24 cellular contexts compared by ENCODE assay signal in the genomic region with DNA sequence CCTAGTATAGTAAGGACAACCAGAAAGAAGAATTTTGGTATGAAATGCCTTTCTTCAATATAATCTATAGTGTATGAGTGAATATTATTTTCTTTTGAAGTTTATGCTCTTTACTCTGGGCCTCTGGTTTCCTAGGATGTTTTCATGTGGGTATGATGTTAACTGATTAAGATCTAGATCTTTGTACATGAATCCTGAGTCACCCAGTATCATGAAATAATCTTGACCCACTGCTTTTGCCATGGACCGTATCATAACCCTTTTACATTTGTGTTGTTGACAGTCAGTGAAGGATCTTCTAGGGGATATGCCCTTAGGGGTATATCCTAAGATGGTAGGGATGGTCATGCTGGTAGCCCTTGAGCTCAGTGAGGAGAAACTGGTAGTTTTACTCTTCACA.
"Had no signal": no experiment of that assay in that cellular context is flagged by ENCODE, and none has a peak within 500 bp of the region (broad histone marks: within the 10 kb centered on the region; RNA-seq: fewer than 3 reads in every experiment).

No MANE protein-coding gene starts in this region.

- H3K27ac Mint-ChIP-seq: activated CD8-positive, alpha-beta T cell treated with anti-CD3 and anti-CD28 coated beads, Interleukin-2, amount 10 ng/mL, durations not matched to agents 7 days and 5 days; T-helper 1 cell treated with Interleukin-12 subunit alpha and Interleukin-12 subunit beta and Interleukin-4 antibody, amounts not matched to agents 30 μg/mL and 1 μg/mL, for 36 hours had no signal

- H3K27me3 ChIP-seq: brain microvascular endothelial cell, Peyer's patch had no signal

- ATAC-seq: activated CD4-positive, CD25-positive, alpha-beta regulatory T cell treated with anti-CD3 and anti-CD28 coated beads, Interleukin-2, amount 50 U/mL, for 24 hours; activated CD8-positive, alpha-beta T cell treated with anti-CD3 and anti-CD28 coated beads, Interleukin-2, amount 10 ng/mL, durations not matched to agents 7 days and 5 days had no signal

- H3K9me3 Mint-ChIP-seq: T-helper 1 cell treated with Interleukin-12 subunit alpha and Interleukin-12 subunit beta and Interleukin-4 antibody, amounts not matched to agents 30 μg/mL and 1 μg/mL, for 36 hours had no signal

- H3K4me3 Mint-ChIP-seq: activated CD8-positive, alpha-beta T cell treated with anti-CD3 and anti-CD28 coated beads, Interleukin-2, amount 10 ng/mL, durations not matched to agents 7 days and 5 days; T-helper 1 cell treated with Interleukin-12 subunit alpha and Interleukin-12 subunit beta and Interleukin-4 antibody, amounts not matched to agents 30 μg/mL and 1 μg/mL, for 36 hours had no signal

- DNase-seq: activated CD4-positive, alpha-beta T cell treated with anti-CD3 and anti-CD28 coated beads for 48 hours; activated CD4-positive, alpha-beta T cell treated with anti-CD3 and anti-CD28 coated beads, Interleukin-2, amount 50 U/mL, for 4 hours; activated CD8-positive, alpha-beta memory T cell treated with anti-CD3 and anti-CD28 coated beads, Interleukin-2, amount 50 U/mL, for 48 hours; activated CD8-positive, alpha-beta T cell treated with anti-CD3 and anti-CD28 coated beads, Interleukin-2, amount 10 ng/mL, durations not matched to agents 7 days and 5 days; activated effector memory CD4-positive, alpha-beta T cell treated with Interleukin-2 at 50 U/mL for 16 hours; activated naive CD4-positive, alpha-beta T cell; activated T-cell treated with anti-CD3 and anti-CD28 coated beads, Interleukin-2, amount 50 U/mL, for 1 hour; brain microvascular endothelial cell; cerebellar nuclear complex; KBM-7; NCI-H1092; NCI-H1417; NCI-H1930; NCI-H2107; NCI-H2171 treated with DMSO at 0.1 percent for 48 hours; NCI-H226; NCI-H510A; NCI-H69; NK-92 treated with Interleukin-12 subunit alpha and Interleukin-12 subunit beta, amount 100 ng/mL, for 24 hours; OCI-M1; Peyer's patch; SHP77 treated with DMSO at 0.1 percent for 48 hours had no signal

- H3K4me3 ChIP-seq: Peyer's patch had no signal

- H3K27ac ChIP-seq: brain microvascular endothelial cell, Peyer's patch had no signal

- H3K4me1 ChIP-seq: Peyer's patch had no signal

- H3K9me3 ChIP-seq: Peyer's patch had no signal
